ENCODE assay signal across 15 cellular contexts in the genomic region with DNA sequence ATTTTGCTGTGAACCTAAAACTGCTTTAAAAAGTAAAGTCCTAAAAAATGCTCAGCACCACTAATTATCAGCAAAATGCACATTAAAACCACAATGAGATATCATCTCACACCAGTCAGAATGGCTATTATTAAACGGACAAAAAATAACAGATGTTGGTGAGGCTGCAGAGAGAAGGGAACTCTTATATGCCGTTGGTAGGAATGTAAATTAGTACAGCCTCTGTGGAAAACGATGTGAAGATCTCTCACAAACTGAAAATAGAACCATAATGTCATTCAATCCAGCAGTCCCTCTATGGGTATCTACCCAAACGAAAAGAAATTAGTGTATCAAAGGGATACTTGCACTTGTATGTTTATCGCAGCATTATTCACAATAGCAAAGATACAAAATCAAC.
"Had no signal": no experiment of that assay in that cellular context is flagged by ENCODE, and none has a peak within 500 bp of the region (broad histone marks: within the 10 kb centered on the region; RNA-seq: fewer than 3 reads in every experiment).

No MANE protein-coding gene starts in this region.

- H3K4me3 Mint-ChIP-seq: activated CD4-positive, alpha-beta T cell treated with anti-CD3 and anti-CD28 coated beads for 36 hours; activated T-helper 1 cell treated with anti-CD3 and anti-CD28 coated beads, Interleukin-12 subunit alpha, Interleukin-12 subunit beta, Interleukin-2, Interleukin-4 antibody, amounts not matched to agents 30 ng/mL and 10 ng/mL and 1 ng/mL, durations not matched to agents 14 hours and 24 hours and 36 hours had no signal

- H3K9me3 Mint-ChIP-seq: activated T-helper 1 cell treated with anti-CD3 and anti-CD28 coated beads, Interleukin-12 subunit alpha, Interleukin-12 subunit beta, Interleukin-2, Interleukin-4 antibody, amounts not matched to agents 30 ng/mL and 10 ng/mL and 1 ng/mL, durations not matched to agents 14 hours and 24 hours and 36 hours had no signal

- H3K27me3 Mint-ChIP-seq: activated CD4-positive, alpha-beta T cell treated with anti-CD3 and anti-CD28 coated beads for 36 hours had no signal

- DNase-seq: activated CD4-positive, alpha-beta T cell treated with anti-CD3 and anti-CD28 coated beads for 36 hours; activated CD8-positive, alpha-beta memory T cell treated with anti-CD3 and anti-CD28 coated beads, Interleukin-2, amount 50 U/mL, for 48 hours; activated naive CD4-positive, alpha-beta T cell treated with Interleukin-2 at 50 U/mL for 16 hours; body of pancreas; cortex of kidney; effector memory CD4-positive, alpha-beta T cell; foreskin melanocyte; mesendoderm; right cardiac atrium; small intestine; stimulated activated CD4-positive, alpha-beta T cell treated with anti-CD3 and anti-CD28 coated beads, Interleukin-4, amount 100 ng/mL, for 4 hours; stimulated activated CD8-positive, alpha-beta memory T cell treated with anti-CD3 and anti-CD28 coated beads, Interleukin-4, amount 100 ng/mL, for 48 hours; stimulated activated naive CD8-positive, alpha-beta T cell treated with anti-CD3 and anti-CD28 coated beads, Interleukin-15, Interleukin-2, amounts not matched to agents 100 U/mL and 50 U/mL, for 24 hours; trophoblast cell had no signal

- H3K27ac Mint-ChIP-seq: activated T-helper 1 cell treated with anti-CD3 and anti-CD28 coated beads, Interleukin-12 subunit alpha, Interleukin-12 subunit beta, Interleukin-2, Interleukin-4 antibody, amounts not matched to agents 30 ng/mL and 10 ng/mL and 1 ng/mL, durations not matched to agents 14 hours and 24 hours and 36 hours had no signal

- ATAC-seq: body of pancreas had no signal
